ENCODE assay signal across 9 cellular contexts in genomic region chr3:162263596-162263995, GRCh38.
"Had no signal": no experiment of that assay in that cellular context is flagged by ENCODE, and none has a peak within 500 bp of the region (broad histone marks: within the 10 kb centered on the region; RNA-seq: fewer than 3 reads in every experiment).

No MANE protein-coding gene starts in this region.

- DNase-seq: GM23248, GOT3, H9, HCEC 1CT, KG1 had no signal

- H3K27ac ChIP-seq: GM23248, HL-60 had no signal

- H3K27ac Mint-ChIP-seq: H9, IgD-negative memory B cell had no signal

- H3K27me3 Mint-ChIP-seq: IgD-negative memory B cell had no signal

- H3K9me3 Mint-ChIP-seq: H9 had no signal

- ATAC-seq: HepG2, K562 had no signal

- H3K4me3 ChIP-seq: GM23248, K562 had no signal

- H2AFZ ChIP-seq: GM23248 had no signal

- H3K36me3 Mint-ChIP-seq: IgD-negative memory B cell had no signal

- H3K4me1 Mint-ChIP-seq: H9, IgD-negative memory B cell had no signal

- H3K4me3 Mint-ChIP-seq: H9, IgD-negative memory B cell had no signal

- H3K9ac ChIP-seq: GM23248 had no signal
